ENCODE assay signal across 14 cellular contexts in the genomic region with DNA sequence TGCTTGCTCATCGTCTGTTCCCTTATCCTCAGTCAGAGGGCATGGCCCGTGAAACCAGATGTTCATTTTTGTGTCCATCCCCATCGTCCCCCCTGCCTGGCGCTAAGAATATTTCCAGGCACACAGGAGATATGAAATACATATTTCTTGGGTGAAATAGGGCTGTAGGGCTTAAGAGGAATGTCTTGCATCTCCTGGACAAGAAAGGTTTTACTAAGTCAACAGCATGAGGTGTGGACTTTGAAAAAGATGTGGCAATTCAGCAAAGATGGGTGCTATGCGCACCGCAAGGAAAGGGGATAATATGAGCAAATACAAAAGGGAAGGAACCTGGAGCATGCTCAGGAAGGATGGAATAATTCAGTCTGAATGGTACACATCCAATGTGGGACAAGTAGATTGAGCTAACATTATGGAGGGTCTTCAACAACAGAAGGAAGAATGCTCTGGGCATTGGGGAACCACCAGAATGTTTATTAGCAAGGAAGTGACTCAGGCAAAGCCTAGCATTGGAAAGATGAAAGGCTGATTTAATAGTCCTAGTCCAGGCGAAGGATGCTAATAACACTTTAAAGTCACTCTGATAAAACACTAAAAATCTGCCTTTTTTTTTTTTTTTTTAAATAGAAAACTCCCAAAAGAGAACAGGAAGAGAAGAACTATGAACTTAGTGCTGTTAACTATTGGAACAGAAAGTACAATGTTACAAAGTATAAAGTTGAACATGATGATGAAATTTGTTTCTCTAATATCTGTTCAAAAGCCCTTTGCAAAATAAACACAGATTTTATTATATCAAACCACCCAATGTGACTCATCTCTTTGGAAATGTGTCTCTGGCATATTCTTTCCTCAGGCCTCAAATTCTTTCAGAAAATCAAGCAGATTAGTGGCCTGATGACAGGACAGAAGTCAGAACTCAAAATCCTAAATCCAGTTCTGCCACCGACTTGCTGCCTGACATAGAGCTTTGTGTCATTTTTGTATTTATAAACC.
DNase-seq lines count a peak whose midpoint lies in the region; ATAC-seq and TF ChIP-seq lines count a peak whose summit lies in the region.
"Had no signal": no experiment of that assay in that cellular context is flagged by ENCODE, and none has a peak within 500 bp of the region (broad histone marks: within the 10 kb centered on the region; RNA-seq: fewer than 3 reads in every experiment).

No MANE protein-coding gene starts in this region.

- no peak overlapping the region for H3K4me2 ChIP-seq in mesenchymal stem cell (ENCODE audit: low read length, poor library complexity, severe bottlenecking)
- H3K4me2 ChIP-seq: A549 had no signal

- H4K8ac ChIP-seq in mesenchymal stem cell (ENCODE audit: low read length), result peak overlapping the region; percentile 19

- TF ChIP-seq POLR2A in esophagus squamous epithelium (IDR thresholded peaks at IDR 0.05), result no peak
- TF ChIP-seq POLR2A in thyroid gland (IDR thresholded peaks at IDR 0.05), result no peak

- peak overlapping the region in 3 of 4 donors; percentile 56 to 72 (median 65) for H3K27ac ChIP-seq in esophagus squamous epithelium
- peak overlapping the region; percentile 43 for H3K27ac ChIP-seq in mesenchymal stem cell (ENCODE audit: low read length, poor library complexity, severe bottlenecking)
- peak overlapping the region in 1 of 2 donors; percentile 50 for H3K27ac ChIP-seq in aorta (ENCODE audit: low read depth in 1 of 2, low read length in 2 of 2)
- H3K27ac ChIP-seq in thyroid gland, result peak overlapping the region in 1 of 3 donors; percentile 6
- H3K27ac ChIP-seq: A549, psoas muscle had no signal

- TF ChIP-seq CTCF in esophagus squamous epithelium (IDR thresholded peaks at IDR 0.05), result no peak
- no peak for TF ChIP-seq CTCF in thyroid gland (IDR thresholded peaks at IDR 0.05)

- 71 to 76% methylated on average over 8 of the region's 8 CpGs for WGBS in esophagus squamous epithelium, 2 donors
- WGBS in mesenchymal stem cell, result 96% methylated on average over 6 of the region's 8 CpGs
- WGBS in aorta, 2 donors, result 77 to 78% methylated on average over 8 of the region's 8 CpGs
- 89% methylated on average over 8 of the region's 8 CpGs for WGBS in thyroid gland, 2 donors

- H3K79me1 ChIP-seq in mesenchymal stem cell (replicated peaks; ENCODE audit: low read length, poor library complexity, severe bottlenecking), result peaks cover 1% of the 10 kb centered on the region

- H3K27me3 ChIP-seq in esophagus squamous epithelium (no peaks in the 10 kb centered on the region), mesenchymal stem cell (ENCODE audit: control insufficient read depth in 1 of 2, insufficient read depth in 1 of 2, low read length in 2 of 2) (no peaks in the 10 kb centered on the region), aorta (ENCODE audit: control insufficient read depth in 1 of 2, insufficient read depth in 2 of 2, low read length in 1 of 2) (no peaks in the 10 kb centered on the region), thyroid gland (no peaks in the 10 kb centered on the region)

- no peaks in the 10 kb centered on the region for H3K36me3 Mint-ChIP-seq in activated T-helper 1 cell treated with anti-CD3 and anti-CD28 coated beads, Interleukin-12 subunit alpha, Interleukin-12 subunit beta, Interleukin-2, Interleukin-4 antibody, amounts not matched to agents 30 ng/mL and 10 ng/mL and 1 ng/mL, durations not matched to agents 14 hours and 24 hours and 36 hours (ENCODE audit: low read depth)
- H3K36me3 Mint-ChIP-seq: immature natural killer cell had no signal

- peaks cover 2% of the 10 kb centered on the region for H3K27me3 Mint-ChIP-seq in activated T-helper 1 cell treated with anti-CD3 and anti-CD28 coated beads, Interleukin-12 subunit alpha, Interleukin-12 subunit beta, Interleukin-2, Interleukin-4 antibody, amounts not matched to agents 30 ng/mL and 10 ng/mL and 1 ng/mL, durations not matched to agents 14 hours and 24 hours and 36 hours (ENCODE audit: insufficient read depth)
- H3K27me3 Mint-ChIP-seq: dendritic cell treated with granulocyte-macrophage colony-stimulating factor and Interleukin-4, amounts not matched to agents 40 ng/mL and 50 ng/mL, for 4 days had no signal

- peak overlapping the region in 1 of 2 experiments; percentile 39 for H3K4ac ChIP-seq in mesenchymal stem cell (ENCODE audit: low read depth in 1 of 2, low read length in 2 of 2)

- H3K9me3 ChIP-seq in esophagus squamous epithelium (no peaks in the 10 kb centered on the region), mesenchymal stem cell (ENCODE audit: control insufficient read depth, low read length) (no peaks in the 10 kb centered on the region), aorta (ENCODE audit: control insufficient read depth, low read length) (no peaks in the 10 kb centered on the region), thyroid gland (no peaks in the 10 kb centered on the region)
- H3K9me3 ChIP-seq: A549 had no signal

- H2AK5ac ChIP-seq in mesenchymal stem cell (ENCODE audit: low read length, severe bottlenecking), result peak overlapping the region; percentile 8

- H3K4me3 ChIP-seq in esophagus squamous epithelium (no peak overlapping the region), mesenchymal stem cell (ENCODE audit: insufficient read depth in 1 of 2, low read depth in 1 of 2, low read length in 2 of 2) (no peak overlapping the region), aorta (ENCODE audit: low read length in 2 of 2) (no peak overlapping the region), thyroid gland (replicated peaks in 1 of 3) (no peak overlapping the region)
- H3K4me3 ChIP-seq: A549, psoas muscle had no signal

- no peaks in the 10 kb centered on the region for H3K4me1 Mint-ChIP-seq in activated T-helper 1 cell treated with anti-CD3 and anti-CD28 coated beads, Interleukin-12 subunit alpha, Interleukin-12 subunit beta, Interleukin-2, Interleukin-4 antibody, amounts not matched to agents 30 ng/mL and 10 ng/mL and 1 ng/mL, durations not matched to agents 14 hours and 24 hours and 36 hours (ENCODE audit: low read depth)
- H3K4me1 Mint-ChIP-seq: immature natural killer cell had no signal

- peak overlapping the region in 1 of 2 experiments; percentile 49 for H3K18ac ChIP-seq in mesenchymal stem cell (ENCODE audit: low read depth in 1 of 2, low read length in 2 of 2)

- no peak overlapping the region for H2BK12ac ChIP-seq in mesenchymal stem cell (ENCODE audit: low read length in 2 of 2)

- DNase-seq in Right ventricle myocardium superior (no peak), cardiac septum (ENCODE audit: low spot score) (no peak), esophagus squamous epithelium (lab: John Stamatoyannopoulos, UW) (no peak), mesenchymal stem cell (peak; percentile 75), aorta (no peak), C1 segment of cervical spinal cord (lab: John Stamatoyannopoulos, UW) (no peak), thyroid gland (no peak)
- DNase-seq in activated T-helper 1 cell treated with anti-CD3 and anti-CD28 coated beads, Interleukin-12 subunit alpha, Interleukin-12 subunit beta, Interleukin-2, Interleukin-4 antibody, amounts not matched to agents 30 ng/mL and 10 ng/mL and 1 ng/mL, durations not matched to agents 14 hours and 24 hours and 36 hours (ENCODE audit: low spot score), result no peak
- DNase-seq: activated T-cell treated with anti-CD3 and anti-CD28 coated beads for 4 hours, immature natural killer cell, NCI-H1436 treated with DMSO at 0.1 percent for 48 hours, psoas muscle had no signal

- H3K23ac ChIP-seq in mesenchymal stem cell (ENCODE audit: low read length in 2 of 2), result no peak overlapping the region

- no peaks in the 10 kb centered on the region for H3K36me3 ChIP-seq in esophagus squamous epithelium
- no peaks in the 10 kb centered on the region for H3K36me3 ChIP-seq in mesenchymal stem cell (ENCODE audit: control insufficient read depth in 1 of 2, insufficient read depth in 2 of 2, low read depth in 1 of 2, low read length in 2 of 2)
- H3K36me3 ChIP-seq in aorta (ENCODE audit: control insufficient read depth in 1 of 2, insufficient read depth in 2 of 2, low read length in 1 of 2), result no peaks in the 10 kb centered on the region
- no peaks in the 10 kb centered on the region for H3K36me3 ChIP-seq in thyroid gland

- H3K4me3 Mint-ChIP-seq in activated T-helper 1 cell treated with anti-CD3 and anti-CD28 coated beads, Interleukin-12 subunit alpha, Interleukin-12 subunit beta, Interleukin-2, Interleukin-4 antibody, amounts not matched to agents 30 ng/mL and 10 ng/mL and 1 ng/mL, durations not matched to agents 14 hours and 24 hours and 36 hours, result no peak overlapping the region
- H3K4me3 Mint-ChIP-seq: dendritic cell treated with granulocyte-macrophage colony-stimulating factor and Interleukin-4, amounts not matched to agents 40 ng/mL and 50 ng/mL, for 4 days; immature natural killer cell had no signal

- H2BK5ac ChIP-seq in mesenchymal stem cell (ENCODE audit: low read depth, low read length, poor library complexity, severe bottlenecking), result no peak overlapping the region

- no peak overlapping the region for H2AFZ ChIP-seq in mesenchymal stem cell (ENCODE audit: low read depth, low read length)

- no peak overlapping the region for H3K27ac Mint-ChIP-seq in activated T-helper 1 cell treated with anti-CD3 and anti-CD28 coated beads, Interleukin-12 subunit alpha, Interleukin-12 subunit beta, Interleukin-2, Interleukin-4 antibody, amounts not matched to agents 30 ng/mL and 10 ng/mL and 1 ng/mL, durations not matched to agents 14 hours and 24 hours and 36 hours
- H3K27ac Mint-ChIP-seq: dendritic cell treated with granulocyte-macrophage colony-stimulating factor and Interleukin-4, amounts not matched to agents 40 ng/mL and 50 ng/mL, for 4 days; immature natural killer cell had no signal

- intact Hi-C loops in Right ventricle myocardium superior (cut with DNase I) (no loop called here), cardiac septum (cut with DNase I) (no loop called here), esophagus squamous epithelium (cut with DNase I) (no loop called here), aorta (cut with DNase I) (no loop called here), thyroid gland (cut with DNase I) (no loop called here)
- intact Hi-C loops in activated T-helper 1 cell treated with anti-CD3 and anti-CD28 coated beads, Interleukin-12 subunit alpha, Interleukin-12 subunit beta, Interleukin-2, Interleukin-4 antibody, amounts not matched to agents 30 ng/mL and 10 ng/mL and 1 ng/mL, durations not matched to agents 14 hours and 24 hours and 36 hours (cut with micrococcal nuclease), result no loop called here

- H2BK15ac ChIP-seq in mesenchymal stem cell (ENCODE audit: low read depth, poor library complexity, severe bottlenecking), result no peak overlapping the region

- no peak overlapping the region for H3K14ac ChIP-seq in mesenchymal stem cell (ENCODE audit: low read length in 2 of 2)

- peak overlapping the region; percentile 63 for H3K9ac ChIP-seq in mesenchymal stem cell (ENCODE audit: low read length)

- H3K9me3 Mint-ChIP-seq in activated T-helper 1 cell treated with anti-CD3 and anti-CD28 coated beads, Interleukin-12 subunit alpha, Interleukin-12 subunit beta, Interleukin-2, Interleukin-4 antibody, amounts not matched to agents 30 ng/mL and 10 ng/mL and 1 ng/mL, durations not matched to agents 14 hours and 24 hours and 36 hours, result no peaks in the 10 kb centered on the region
- H3K9me3 Mint-ChIP-seq: dendritic cell treated with granulocyte-macrophage colony-stimulating factor and Interleukin-4, amounts not matched to agents 40 ng/mL and 50 ng/mL, for 4 days had no signal

- ATAC-seq in Right ventricle myocardium superior (ENCODE audit: poor library complexity) (peak; percentile 87), aorta (ENCODE audit: low FRiP score) (peak; percentile 71)
- ATAC-seq: A549 had no signal

- H3K4me1 ChIP-seq in esophagus squamous epithelium, result peaks cover 0 to 45% (median 12%) of the 10 kb centered on the region in 3 donors
- no peaks in the 10 kb centered on the region for H3K4me1 ChIP-seq in mesenchymal stem cell (ENCODE audit: control insufficient read depth, insufficient read depth, low read depth, low read length)
- H3K4me1 ChIP-seq in aorta (ENCODE audit: control insufficient read depth in 1 of 2, insufficient read depth in 2 of 2, low read length in 2 of 2), result peaks cover 6 to 7% of the 10 kb centered on the region in 2 donors
- peaks cover 7 to 18% of the 10 kb centered on the region in 2 donors for H3K4me1 ChIP-seq in thyroid gland
- H3K4me1 ChIP-seq: A549, psoas muscle had no signal

- peak overlapping the region; percentile 25 for H4K91ac ChIP-seq in mesenchymal stem cell (ENCODE audit: low read length)

- peak overlapping the region; percentile 50 for H2BK120ac ChIP-seq in mesenchymal stem cell (ENCODE audit: low read depth, low read length)
